ENCODE assay signal across 25 cellular contexts in the genomic region with DNA sequence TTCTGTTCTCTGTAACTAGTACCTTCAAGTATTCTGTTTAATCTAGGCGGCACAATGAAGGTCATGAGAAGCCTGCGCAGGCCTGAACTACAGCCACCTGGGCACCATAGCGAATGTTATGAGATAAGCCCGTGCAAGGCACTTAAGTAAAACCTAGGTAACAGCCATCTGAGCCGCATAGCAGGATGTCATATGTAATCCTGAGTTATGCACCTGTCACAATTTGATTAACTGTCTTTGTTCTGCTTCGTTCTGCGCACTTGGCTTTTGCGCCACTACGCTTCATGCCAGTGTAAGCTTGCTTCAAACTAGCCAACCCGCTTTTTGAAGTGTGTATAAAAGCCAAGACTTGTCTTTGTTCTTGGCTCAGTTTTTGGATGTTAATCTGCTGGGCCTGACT.
"Had no signal": no experiment of that assay in that cellular context is flagged by ENCODE, and none has a peak within 500 bp of the region (broad histone marks: within the 10 kb centered on the region; RNA-seq: fewer than 3 reads in every experiment).

No MANE protein-coding gene starts in this region.

- H3K4me1 Mint-ChIP-seq: brain; endodermal cell; immature natural killer cell; naive thymus-derived CD8-positive, alpha-beta T cell had no signal

- ATAC-seq: esophagus mucosa; naive thymus-derived CD8-positive, alpha-beta T cell; right cardiac atrium had no signal

- H3K27me3 ChIP-seq: adrenal gland, heart left ventricle, tibial nerve had no signal

- H3K36me3 ChIP-seq: adrenal gland, heart left ventricle, tibial nerve had no signal

- DNase-seq: activated CD4-positive, alpha-beta T cell treated with anti-CD3 and anti-CD28 coated beads for 4 hours; activated CD4-positive, alpha-beta T cell treated with anti-CD3 and anti-CD28 coated beads, Interleukin-2, amount 50 U/mL, for 48 hours; activated CD8-positive, alpha-beta memory T cell treated with anti-CD3 and anti-CD28 coated beads for 24 hours; activated effector memory CD4-positive, alpha-beta T cell treated with Interleukin-2 at 50 U/mL for 16 hours; activated naive CD4-positive, alpha-beta T cell treated with Interleukin-2 at 50 U/mL for 16 hours; adrenal gland; aorta; endodermal cell; foreskin fibroblast; heart left ventricle; hypothalamus; immature natural killer cell; mesenchymal stem cell; naive thymus-derived CD8-positive, alpha-beta T cell; right cardiac atrium; stimulated activated CD4-positive, alpha-beta T cell treated with anti-CD3 and anti-CD28 coated beads, Interleukin-15, amount 100 ng/mL, for 24 hours; stimulated activated CD4-positive, alpha-beta T cell treated with anti-CD3 and anti-CD28 coated beads, Interleukin-2, amount 100 ng/mL, for 24 hours; stimulated activated naive CD4-positive, alpha-beta T cell treated with Interleukin-2 at 50 U/mL for 16 hours; T-helper 9 cell had no signal

- H3K4me1 ChIP-seq: adrenal gland, heart left ventricle, tibial nerve had no signal

- H3K36me3 Mint-ChIP-seq: activated naive CD8-positive, alpha-beta T cell; brain; immature natural killer cell; naive thymus-derived CD8-positive, alpha-beta T cell had no signal

- H3K9me3 ChIP-seq: adrenal gland, tibial nerve had no signal

- H3K27ac ChIP-seq: adrenal gland, heart left ventricle, tibial nerve, VCaP had no signal

- H3K27ac Mint-ChIP-seq: activated naive CD8-positive, alpha-beta T cell; brain; dendritic cell treated with granulocyte-macrophage colony-stimulating factor and Interleukin-4, amounts not matched to agents 40 ng/mL and 50 ng/mL, for 4 days; endodermal cell; immature natural killer cell; naive thymus-derived CD8-positive, alpha-beta T cell had no signal

- H3K4me3 Mint-ChIP-seq: activated naive CD8-positive, alpha-beta T cell; brain; dendritic cell treated with granulocyte-macrophage colony-stimulating factor and Interleukin-4, amounts not matched to agents 40 ng/mL and 50 ng/mL, for 4 days; endodermal cell; immature natural killer cell; naive thymus-derived CD8-positive, alpha-beta T cell had no signal

- H3K4me3 ChIP-seq: adrenal gland, heart left ventricle, tibial nerve had no signal
